In genomic region chr15:35286721-35287120, GRCh38 we compare ENCODE assay signal across 8 cellular contexts.
"Had no signal": no experiment of that assay in that cellular context is flagged by ENCODE, and none has a peak within 500 bp of the region (broad histone marks: within the 10 kb centered on the region; RNA-seq: fewer than 3 reads in every experiment).

No MANE protein-coding gene starts in this region.

- H3K4me3 ChIP-seq: GM23248, HAP-1 had no signal

- H3K36me3 ChIP-seq: HAP-1 had no signal

- H3K4me3 Mint-ChIP-seq: IgD-negative memory B cell had no signal

- H3K9ac ChIP-seq: GM23248 had no signal

- H3K4me1 Mint-ChIP-seq: IgD-negative memory B cell had no signal

- DNase-seq: GM23248, GOT3, H7, KBM-7 had no signal

- ATAC-seq: HCT116 had no signal

- FAIRE-seq: HTR-8/SVneo had no signal

- H3K27ac ChIP-seq: GM23248 had no signal

- H3K27ac Mint-ChIP-seq: IgD-negative memory B cell had no signal

- H3K9me3 ChIP-seq: HAP-1 had no signal

- H2AFZ ChIP-seq: GM23248 had no signal

- H3K27me3 Mint-ChIP-seq: IgD-negative memory B cell had no signal
